Comparison of ENCODE assay signal across 18 cellular contexts in genomic region chr17:6110592-6110991, GRCh38. TPM values are rescaled to one million over a fixed set of nuclear protein-coding genes. Genes with fewer than 3 reads are reported as not detected.
DNase-seq lines count a peak whose midpoint lies in the region; FAIRE-seq and TF ChIP-seq lines count a peak whose summit lies in the region.
"Had no signal": no experiment of that assay in that cellular context is flagged by ENCODE, and none has a peak within 500 bp of the region (broad histone marks: within the 10 kb centered on the region; RNA-seq: fewer than 3 reads in every experiment).

No MANE protein-coding gene starts in this region.

- 79 to 87% (median 84%) methylated on average over 7 of the region's 7 CpGs for WGBS in spleen, 5 donors

- no peak for TF ChIP-seq POLR2A in spleen (IDR thresholded peaks at IDR 0.05)

- H3K9me3 Mint-ChIP-seq in mesothelial cell of epicardium, result peaks cover 8% of the 10 kb centered on the region
- H3K9me3 Mint-ChIP-seq: stimulated activated naive CD8-positive, alpha-beta T cell treated with anti-CD3 and anti-CD28 coated beads, Interleukin-15, Interleukin-2, amounts not matched to agents 100 ng/mL and 50 ng/mL, for 24 hours had no signal

- H3K9me3 ChIP-seq in MG63, result no peaks in the 10 kb centered on the region
- no peaks in the 10 kb centered on the region for H3K9me3 ChIP-seq in colonic mucosa
- no peaks in the 10 kb centered on the region for H3K9me3 ChIP-seq in spleen
- H3K9me3 ChIP-seq: ascending aorta, gastrocnemius medialis had no signal

- H3K27ac Mint-ChIP-seq in mesothelial cell of epicardium, result no peak overlapping the region
- H3K27ac Mint-ChIP-seq: CD4-positive, CD25-positive, alpha-beta regulatory T cell; stimulated activated naive CD8-positive, alpha-beta T cell treated with anti-CD3 and anti-CD28 coated beads, Interleukin-15, Interleukin-2, amounts not matched to agents 100 ng/mL and 50 ng/mL, for 24 hours had no signal

- no peaks in the 10 kb centered on the region for H3K27me3 ChIP-seq in MG63
- H3K27me3 ChIP-seq in colonic mucosa, result no peaks in the 10 kb centered on the region
- peaks cover 0 to 4% (median 0%) of the 10 kb centered on the region in 7 donors for H3K27me3 ChIP-seq in spleen (replicated peaks in 1 of 7)
- H3K27me3 ChIP-seq: ascending aorta, gastrocnemius medialis had no signal

- no peaks in the 10 kb centered on the region for H3K4me1 Mint-ChIP-seq in mesothelial cell of epicardium
- H3K4me1 Mint-ChIP-seq: CD4-positive, CD25-positive, alpha-beta regulatory T cell had no signal

- peaks cover 35% of the 10 kb centered on the region for H3K27me3 Mint-ChIP-seq in mesothelial cell of epicardium (ENCODE audit: low read depth)
- H3K27me3 Mint-ChIP-seq: CD4-positive, CD25-positive, alpha-beta regulatory T cell had no signal

- H3K4me1 ChIP-seq in colonic mucosa (no peaks in the 10 kb centered on the region), spleen (no peaks in the 10 kb centered on the region)
- H3K4me1 ChIP-seq: ascending aorta, gastrocnemius medialis had no signal

- H3K36me3 ChIP-seq in MG63 (no peaks in the 10 kb centered on the region), colonic mucosa (no peaks in the 10 kb centered on the region), spleen (peaks cover 0 to 12% (median 0%) of the 10 kb centered on the region in 6 donors)
- H3K36me3 ChIP-seq: ascending aorta, gastrocnemius medialis had no signal

- no peaks in the 10 kb centered on the region for H3K36me3 Mint-ChIP-seq in mesothelial cell of epicardium
- H3K36me3 Mint-ChIP-seq: CD4-positive, CD25-positive, alpha-beta regulatory T cell had no signal

- TF ChIP-seq CTCF in colonic mucosa (IDR thresholded peaks at IDR 0.05) (no peak), spleen (IDR thresholded peaks at IDR 0.05 in 8 of 11, conservative IDR thresholded peaks at IDR 0.05 in 3 of 11) (no peak), mesothelial cell of epicardium (IDR thresholded peaks at IDR 0.05; ENCODE audit: unreplicated experiment) (no peak)

- FAIRE-seq in GM18507 (lab: Jason Lieb, UNC), result peak; percentile 15

- no peak overlapping the region for H3K9ac ChIP-seq in colonic mucosa (ENCODE audit: low read depth in 2 of 2, low read length in 2 of 2)

- no peak overlapping the region for H3K4me3 Mint-ChIP-seq in mesothelial cell of epicardium
- H3K4me3 Mint-ChIP-seq: CD4-positive, CD25-positive, alpha-beta regulatory T cell; stimulated activated naive CD8-positive, alpha-beta T cell treated with anti-CD3 and anti-CD28 coated beads, Interleukin-15, Interleukin-2, amounts not matched to agents 100 ng/mL and 50 ng/mL, for 24 hours had no signal

- intact Hi-C loops in colonic mucosa (cut with DNase I), result no loop called here
- intact Hi-C loops in spleen (cut with DNase I; ENCODE audit: low total_unique reads), result no loop called here

- H3K27ac ChIP-seq in colonic mucosa, result peak overlapping the region; percentile 23
- H3K27ac ChIP-seq in spleen, result no peak overlapping the region
- H3K27ac ChIP-seq: ascending aorta, gastrocnemius medialis had no signal

- peak; percentile 36 for DNase-seq in GM18507 (ENCODE audit: extremely low spot score, insufficient read length, low read depth)
- peak; percentile 9 for DNase-seq in MG63
- DNase-seq in colonic mucosa, result peak; percentile 55
- peak; percentile 16 for DNase-seq in spleen
- DNase-seq in superior temporal gyrus (ENCODE audit: extremely low spot score), result no peak
- no peak for DNase-seq in mesothelial cell of epicardium (ENCODE audit: low spot score in 2 of 2, unreplicated experiment in 2 of 2)
- no peak for DNase-seq in ureter (ENCODE audit: low spot score)
- DNase-seq: activated CD4-positive, alpha-beta T cell treated with anti-CD3 and anti-CD28 coated beads, Interleukin-2, amount 50 U/mL, for 4 hours; CD4-positive, CD25-positive, alpha-beta regulatory T cell; effector memory CD4-positive, alpha-beta T cell; EL; gastrocnemius medialis; NCI-H1436 treated with DMSO at 0.1 percent for 48 hours; NCI-H526; SHP77 treated with DMSO at 0.1 percent for 48 hours; T-helper 9 cell had no signal

- H3K4me3 ChIP-seq in MG63, result no peak overlapping the region
- no peak overlapping the region for H3K4me3 ChIP-seq in colonic mucosa
- H3K4me3 ChIP-seq in spleen, result no peak overlapping the region
- H3K4me3 ChIP-seq: ascending aorta, gastrocnemius medialis had no signal

RNA-seq across cellular contexts. Expression of gene WSCD1, which starts 40.4 kb away (rescaled TPM):
- 0.42 and 1.1 TPM in 2 replicates for total RNA-seq in MG63 (2014; rRNA removed; shearing (Covaris generic); ENCODE audit: low replicate concordance)
- total RNA-seq in colonic mucosa (10 to 100 TPM; 19.5 to 22.3 TPM), spleen (10 to 100 TPM; 22.9 to 84.1 (median 53.6) TPM), mesothelial cell of epicardium (1.4 to 1.6 TPM (median 1.5 TPM) in 3 replicates), ureter (3.6 TPM)
- 1 to 10 TPM; 2.4 to 6.2 (median 5.8) TPM for polyA plus RNA-seq in spleen
- total RNA-seq: CD4-positive, CD25-positive, alpha-beta regulatory T cell had no signal
- polyA plus RNA-seq: CD4-positive, CD25-positive, alpha-beta regulatory T cell had no signal

Comparison
In these comparisons a context has a peak if more than half of its experiments do, and no peak if none do; other contexts are left out.
1. DNase-seq: peak in GM18507 (single experiment), MG63 (single experiment), colonic mucosa (single experiment) and spleen (single experiment); none in superior temporal gyrus (single experiment), mesothelial cell of epicardium (0 of 2) and ureter (single experiment).